ENCODE assay signal across 8 cellular contexts in genomic region chr17:57552114-57552601, GRCh38.
A peak's percentile ranks its signal among the peaks of the same experiment; 100 is the strongest.
DNase-seq lines count a peak whose midpoint lies in the region; ATAC-seq and TF ChIP-seq lines count a peak whose summit lies in the region.

No MANE protein-coding gene starts in this region.

- no peak overlapping the region for H3K4me3 ChIP-seq in gastroesophageal sphincter
- H3K4me3 ChIP-seq in smooth muscle cell: no peak overlapping the region

- H3F3A ChIP-seq in smooth muscle cell (ENCODE audit: low read depth): peaks cover 33% of the 10 kb centered on the region

- POLR2A ChIA-PET in WTC11 (lab: Charles Lee): interaction anchor here (0.7 kb wide), 1 partner anchor 48 kb away, joined by 3 read pairs; no protein-coding TSS in a partner anchor

- H2AFZ ChIP-seq in smooth muscle cell (ENCODE audit: low read depth): no peak overlapping the region

- H3K79me2 ChIP-seq in smooth muscle cell (ENCODE audit: low read depth): no peaks in the 10 kb centered on the region

- 23 to 24% methylated on average over 5 to 7 of the region's 11 CpGs for WGBS in gastroesophageal sphincter (ENCODE audit: low coverage in 1 of 2), 2 donors
- 33% methylated on average over 11 of the region's 11 CpGs for WGBS in smooth muscle cell (ENCODE audit: low lambda C conversion rate)

- no peaks in the 10 kb centered on the region for H4K20me1 ChIP-seq in smooth muscle cell (ENCODE audit: low read depth)

- peak; percentile 76 for ATAC-seq in WTC11
- ATAC-seq in gastroesophageal sphincter: no peak
- no peak for ATAC-seq in HG03025 (IDR thresholded peaks at IDR 0.05; ENCODE audit: low FRiP score, unreplicated experiment)

- CTCF ChIA-PET in WTC11 (lab: Charles Lee): interaction anchor here (0.6 to 3.5 kb wide), 17 partner anchors 9 to 215 kb away, joined by 3 to 31 read pairs (median 4); no protein-coding TSS in a partner anchor

- TF ChIP-seq POLR2A in gastroesophageal sphincter (IDR thresholded peaks at IDR 0.05): no peak

- no peaks in the 10 kb centered on the region for H3K9me3 Mint-ChIP-seq in HFFc6
- no peaks in the 10 kb centered on the region for H3K9me3 Mint-ChIP-seq in WTC11
- no peaks in the 10 kb centered on the region for H3K9me3 Mint-ChIP-seq in immature natural killer cell

- no peaks in the 10 kb centered on the region for H3K9me3 ChIP-seq in gastroesophageal sphincter
- H3K9me3 ChIP-seq in smooth muscle cell (replicated peaks; ENCODE audit: low read depth): no peaks in the 10 kb centered on the region

- H3K27me3 Mint-ChIP-seq in HFFc6 (ENCODE audit: insufficient read depth): peaks cover 2% of the 10 kb centered on the region; the same call in 1 of the 2 replicates
- no peaks in the 10 kb centered on the region for H3K27me3 Mint-ChIP-seq in WTC11 (ENCODE audit: low read depth)
- H3K27me3 Mint-ChIP-seq in immature natural killer cell (ENCODE audit: low read depth in 3 of 3): peaks cover 6 to 15% (median 12%) of the 10 kb centered on the region in 3 donors

- DNase-seq in GM03348 (ENCODE audit: low spot score) (peak; percentile 36), HFFc6 (no peak), WTC11 (ENCODE audit: low spot score) (peak; percentile 81), smooth muscle cell (lab: John Stamatoyannopoulos, UW; ENCODE audit: unreplicated experiment) (peak; percentile 16), NCI-H2107 (lab: John Stamatoyannopoulos, UW) (no peak), immature natural killer cell (no peak)

- H3K27ac ChIP-seq in gastroesophageal sphincter (no peak overlapping the region), smooth muscle cell (ENCODE audit: low read depth) (peak overlapping the region; percentile 93)

- H3K4me3 Mint-ChIP-seq in HFFc6: no peak overlapping the region
- no peak overlapping the region for H3K4me3 Mint-ChIP-seq in WTC11
- no peak overlapping the region for H3K4me3 Mint-ChIP-seq in immature natural killer cell

- no peak overlapping the region for H3K9ac ChIP-seq in smooth muscle cell (ENCODE audit: low read depth)

- H3K36me3 Mint-ChIP-seq in HFFc6 (ENCODE audit: low read depth) (no peaks in the 10 kb centered on the region), WTC11 (no peaks in the 10 kb centered on the region), immature natural killer cell (peaks cover 0 to 8% (median 3%) of the 10 kb centered on the region in 3 donors)

- H3K36me3 ChIP-seq in gastroesophageal sphincter (no peaks in the 10 kb centered on the region), smooth muscle cell (ENCODE audit: low read depth) (no peaks in the 10 kb centered on the region)

- H3K27me3 ChIP-seq in gastroesophageal sphincter (no peaks in the 10 kb centered on the region), smooth muscle cell (ENCODE audit: low read depth) (no peaks in the 10 kb centered on the region)

- peak overlapping the region; percentile 42; the same call in 1 of the 2 replicates for H3K27ac Mint-ChIP-seq in HFFc6
- H3K27ac Mint-ChIP-seq in WTC11: peak overlapping the region; percentile 70; the same call in 1 of the 2 replicates
- no peak overlapping the region for H3K27ac Mint-ChIP-seq in immature natural killer cell

- H3K4me1 Mint-ChIP-seq in HFFc6 (ENCODE audit: low read depth) (peaks cover 54% of the 10 kb centered on the region), WTC11 (peaks cover 88% of the 10 kb centered on the region), immature natural killer cell (peaks cover 20 to 32% of the 10 kb centered on the region in 2 donors)

- peak overlapping the region; percentile 75 for H3K4me2 ChIP-seq in smooth muscle cell

- H3K4me1 ChIP-seq in gastroesophageal sphincter (peaks cover 0 to 48% (median 15%) of the 10 kb centered on the region in 3 donors), smooth muscle cell (ENCODE audit: low read depth) (peaks cover 73% of the 10 kb centered on the region)

- TF ChIP-seq CTCF in HFFc6 (IDR thresholded peaks at IDR 0.05): peak; percentile 63
- peak; percentile 57 for TF ChIP-seq CTCF in WTC11 (IDR thresholded peaks at IDR 0.05)
- peak in 3 of 4 experiments; percentile 38 to 72 (median 42) for TF ChIP-seq CTCF in gastroesophageal sphincter (IDR thresholded peaks at IDR 0.05)
- TF ChIP-seq CTCF in smooth muscle cell (IDR thresholded peaks at IDR 0.05; ENCODE audit: borderline replicate concordance, insufficient read depth, poor library complexity, severe bottlenecking): peak; percentile 62

- TF ChIP-seq EP300 in gastroesophageal sphincter (IDR thresholded peaks at IDR 0.05): no peak

TF ChIP-seq in WTC11, 78 proteins besides CTCF, POLR2A, EP300 and RAD21:
- TF ChIP-seq ZNF121 (CRISPR knock-in tag; IDR thresholded peaks at IDR 0.05) (peak; percentile 68; the same call in 1 of the 2 replicates), ZMAT4 (CRISPR knock-in tag; IDR thresholded peaks at IDR 0.05) (no peak)

Comparison
In these comparisons a context has a peak if more than half of its experiments do, and no peak if none do; other contexts are left out.
1. DNase-seq: peak in GM03348 (single experiment), WTC11 (single experiment) and smooth muscle cell (single experiment); none in HFFc6 (single experiment), NCI-H2107 (single experiment) and immature natural killer cell (0 of 3).
2. H3K27ac Mint-ChIP-seq: peak in HFFc6 (single experiment) and WTC11 (single experiment); none in immature natural killer cell (0 of 6).
3. Peak in every context shown above with its lines, with median percentiles within 50 percentile points of each other: CTCF ChIP-seq.